In the genomic region with DNA sequence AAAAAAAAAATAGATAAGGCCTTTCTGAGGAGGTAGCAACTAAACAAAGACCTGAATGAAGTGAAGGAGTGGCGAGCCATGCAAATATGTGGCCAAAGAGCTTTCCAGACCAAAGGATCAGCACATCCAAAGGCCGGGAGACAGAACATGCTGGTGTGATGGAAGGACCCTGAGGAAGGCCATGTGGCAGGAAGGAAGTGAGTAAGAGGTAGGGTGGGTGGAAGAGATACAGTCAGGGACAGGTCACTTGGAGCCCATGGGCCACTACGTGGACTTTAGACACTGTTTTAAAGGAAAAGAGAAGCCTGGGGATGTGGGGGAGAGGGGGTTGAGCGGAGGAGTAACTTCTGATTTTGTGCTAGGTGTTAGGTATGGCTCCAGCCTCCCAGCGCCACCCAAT, we compare ENCODE assay signal across 21 cellular contexts. TPM values are rescaled to one million over a fixed set of nuclear protein-coding genes. Genes with fewer than 3 reads are reported as not detected.
A peak's percentile ranks its signal among the peaks of the same experiment; 100 is the strongest.
DNase-seq lines count a peak whose midpoint lies in the region; ATAC-seq and TF ChIP-seq lines count a peak whose summit lies in the region.
"Had no signal": no experiment of that assay in that cellular context is flagged by ENCODE, and none has a peak within 500 bp of the region (broad histone marks: within the 10 kb centered on the region; RNA-seq: fewer than 3 reads in every experiment).

No MANE protein-coding gene starts in this region.

- no peak overlapping the region; the same call in 2 of the 3 replicates for H3K4me3 Mint-ChIP-seq in GM23338
- peak overlapping the region in 1 of 10 donors; percentile 48 for H3K4me3 Mint-ChIP-seq in naive thymus-derived CD4-positive, alpha-beta T cell
- H3K4me3 Mint-ChIP-seq: activated CD4-positive, alpha-beta memory T cell treated with anti-CD3 and anti-CD28 coated beads, Interleukin-2, amount 10 ng/mL, durations not matched to agents 7 days and 5 days; activated T-cell treated with anti-CD3 and anti-CD28 coated beads, Interleukin-2, amount 50 U/mL, for 24 hours; IgD-negative memory B cell; neural progenitor cell had no signal

- no peak overlapping the region; the same call in 1 of the 2 replicates for H3K27ac Mint-ChIP-seq in GM23338
- no peak overlapping the region for H3K27ac Mint-ChIP-seq in naive thymus-derived CD4-positive, alpha-beta T cell
- H3K27ac Mint-ChIP-seq: activated CD4-positive, alpha-beta memory T cell treated with anti-CD3 and anti-CD28 coated beads, Interleukin-2, amount 10 ng/mL, durations not matched to agents 7 days and 5 days; activated T-cell treated with anti-CD3 and anti-CD28 coated beads, Interleukin-2, amount 50 U/mL, for 24 hours; IgD-negative memory B cell had no signal

- H3K27ac ChIP-seq in GM23338 (ENCODE audit: low read depth) (0 out of 2 replicates have a peak overlapping the region, but pooled peaks have one; percentile 45), mesendoderm (ENCODE audit: low read depth, low read length) (no peak overlapping the region), foreskin keratinocyte (no peak overlapping the region)
- no peak overlapping the region for H3K27ac ChIP-seq in naive thymus-derived CD4-positive, alpha-beta T cell (ENCODE audit: low read depth, low read length)
- H3K27ac ChIP-seq: neural progenitor cell had no signal

- no peak for ATAC-seq in GM23338
- no peak for ATAC-seq in naive thymus-derived CD4-positive, alpha-beta T cell
- ATAC-seq in foreskin keratinocyte = no peak

- H3K4me2 ChIP-seq in GM23338 (no peak overlapping the region), mesendoderm (ENCODE audit: low read length) (no peak overlapping the region)
- H3K4me2 ChIP-seq: neural progenitor cell had no signal

- H3K36me3 Mint-ChIP-seq in GM23338 (ENCODE audit: low read depth) = peaks cover 45% of the 10 kb centered on the region
- H3K36me3 Mint-ChIP-seq in naive thymus-derived CD4-positive, alpha-beta T cell = no peaks in the 10 kb centered on the region
- H3K36me3 Mint-ChIP-seq: IgD-negative memory B cell had no signal

- H3K79me2 ChIP-seq in GM23338 (replicated peaks; ENCODE audit: insufficient read depth) (peaks cover 37% of the 10 kb centered on the region), mesendoderm (ENCODE audit: control insufficient read depth, insufficient read depth, low read length) (peaks cover 31% of the 10 kb centered on the region)

- H3K56ac ChIP-seq in mesendoderm (ENCODE audit: low read length) = peak overlapping the region; percentile 63

- no peak overlapping the region for H3K9ac ChIP-seq in mesendoderm (ENCODE audit: low read length)
- H3K9ac ChIP-seq: neural progenitor cell had no signal

- H3K79me1 ChIP-seq in mesendoderm (ENCODE audit: low read length) = peaks cover 19% of the 10 kb centered on the region

- peak overlapping the region; percentile 6 for H3K18ac ChIP-seq in mesendoderm (ENCODE audit: low read length)

- peak overlapping the region; percentile 8 for H2BK15ac ChIP-seq in mesendoderm (replicated peaks; ENCODE audit: low read depth)

- peak overlapping the region; percentile 18 for H3K23ac ChIP-seq in mesendoderm (ENCODE audit: low read length)

- H3K4me3 ChIP-seq in GM23338 = no peak overlapping the region
- no peak overlapping the region for H3K4me3 ChIP-seq in MG63
- H3K4me3 ChIP-seq in mesendoderm (ENCODE audit: low read length) = no peak overlapping the region
- no peak overlapping the region for H3K4me3 ChIP-seq in naive thymus-derived CD4-positive, alpha-beta T cell (ENCODE audit: low read length)
- H3K4me3 ChIP-seq: cardiac muscle cell, neural progenitor cell had no signal

- H3K9me2 ChIP-seq in GM23338 (ENCODE audit: insufficient read depth) = no peaks in the 10 kb centered on the region

- no peaks in the 10 kb centered on the region for H3K9me3 ChIP-seq in MG63
- H3K9me3 ChIP-seq in naive thymus-derived CD4-positive, alpha-beta T cell (ENCODE audit: control insufficient read depth in 2 of 3, low read length in 3 of 3) = no peaks in the 10 kb centered on the region
- H3K9me3 ChIP-seq: BE2C had no signal

- no peak overlapping the region for H4K8ac ChIP-seq in mesendoderm (ENCODE audit: low read depth, low read length)

- DNase-seq in GM23338 (ENCODE audit: low spot score) (no peak), MG63 (peak; percentile 54), dermis microvascular lymphatic vessel endothelial cell (ENCODE audit: low read depth in 2 of 2) (peak; percentile 37 to 72), mesendoderm (peak; percentile 12), foreskin keratinocyte (no peak), NAMALWA (ENCODE audit: low spot score) (no peak), amniotic stem cell (lab: John Stamatoyannopoulos, UW) (no peak)
- no peak for DNase-seq in naive thymus-derived CD4-positive, alpha-beta T cell
- DNase-seq: activated CD4-positive, alpha-beta memory T cell treated with anti-CD3 and anti-CD28 coated beads, Interleukin-2, amount 10 ng/mL, durations not matched to agents 7 days and 5 days; activated T-cell treated with anti-CD3 and anti-CD28 coated beads, Interleukin-2, amount 50 U/mL, for 24 hours; BE2C; effector CD8-positive, alpha-beta T cell; hippocampal formation; kidney; midbrain; NCI-H1930; NCI-H446; stimulated activated CD4-positive, alpha-beta T cell treated with anti-CD3 and anti-CD28 coated beads, Interleukin-12 subunit alpha, Interleukin-12 subunit beta, amount 100 ng/mL, for 4 hours had no signal

- no peak overlapping the region for H2AFZ ChIP-seq in GM23338
- H2AFZ ChIP-seq: neural progenitor cell had no signal

- peak overlapping the region; percentile 14 for H2BK5ac ChIP-seq in mesendoderm (ENCODE audit: low read length)

- H3K27me3 ChIP-seq in GM23338 (ENCODE audit: insufficient read depth) = no peaks in the 10 kb centered on the region
- H3K27me3 ChIP-seq in MG63 = no peaks in the 10 kb centered on the region
- no peaks in the 10 kb centered on the region for H3K27me3 ChIP-seq in mesendoderm (ENCODE audit: insufficient read depth, low read length, poor library complexity)
- H3K27me3 ChIP-seq in naive thymus-derived CD4-positive, alpha-beta T cell (ENCODE audit: control insufficient read depth in 2 of 2, insufficient read depth in 2 of 2, low read length in 2 of 2) = no peaks in the 10 kb centered on the region
- H3K27me3 ChIP-seq in foreskin keratinocyte = no peaks in the 10 kb centered on the region
- H3K27me3 ChIP-seq: BE2C, cardiac muscle cell had no signal

- TF ChIP-seq CTCF in GM23338 (conservative IDR thresholded peaks at IDR 0.05; ENCODE audit: low read depth in 2 of 2) = no peak
- TF ChIP-seq CTCF in foreskin keratinocyte (conservative IDR thresholded peaks at IDR 0.05) = no peak

- H3K4me1 Mint-ChIP-seq in GM23338 = peaks cover 67% of the 10 kb centered on the region
- peaks cover 0 to 8% (median 0%) of the 10 kb centered on the region in 7 donors for H3K4me1 Mint-ChIP-seq in naive thymus-derived CD4-positive, alpha-beta T cell
- H3K4me1 Mint-ChIP-seq: IgD-negative memory B cell had no signal

- no peaks in the 10 kb centered on the region for H4K20me1 ChIP-seq in GM23338 (replicated peaks; ENCODE audit: insufficient read depth)

- H3K4ac ChIP-seq in mesendoderm (ENCODE audit: low read depth, low read length) = peak overlapping the region; percentile 57

- POLR2A ChIA-PET in naive thymus-derived CD4-positive, alpha-beta T cell (lab: Charles Lee) = no interaction called here

- H3K4me1 ChIP-seq in GM23338 (ENCODE audit: insufficient read depth) (peaks cover 59% of the 10 kb centered on the region), mesendoderm (ENCODE audit: control insufficient read depth, low read depth, low read length) (peaks cover 49% of the 10 kb centered on the region), foreskin keratinocyte (no peaks in the 10 kb centered on the region)
- no peaks in the 10 kb centered on the region for H3K4me1 ChIP-seq in naive thymus-derived CD4-positive, alpha-beta T cell (ENCODE audit: control insufficient read depth in 2 of 2, insufficient read depth in 2 of 2, low read length in 2 of 2)

- CTCF ChIA-PET in naive thymus-derived CD4-positive, alpha-beta T cell (lab: Charles Lee) = no interaction called here

- H3F3A ChIP-seq in GM23338 (replicated peaks; ENCODE audit: low read depth) = peaks cover 34% of the 10 kb centered on the region

- H4K5ac ChIP-seq in mesendoderm (ENCODE audit: low read length) = no peak overlapping the region

- H2AK5ac ChIP-seq in mesendoderm (ENCODE audit: low read length) = peak overlapping the region; percentile 57

- no peaks in the 10 kb centered on the region for H3K9me3 Mint-ChIP-seq in GM23338
- peaks cover 0 to 2% (median 0%) of the 10 kb centered on the region in 11 donors for H3K9me3 Mint-ChIP-seq in naive thymus-derived CD4-positive, alpha-beta T cell
- H3K9me3 Mint-ChIP-seq: activated CD4-positive, alpha-beta memory T cell treated with anti-CD3 and anti-CD28 coated beads, Interleukin-2, amount 10 ng/mL, durations not matched to agents 7 days and 5 days; activated T-cell treated with anti-CD3 and anti-CD28 coated beads, Interleukin-2, amount 50 U/mL, for 24 hours; neural progenitor cell had no signal

- H2BK120ac ChIP-seq in mesendoderm (ENCODE audit: low read depth, low read length) = peak overlapping the region; percentile 78

- peaks cover 7% of the 10 kb centered on the region for H3K27me3 Mint-ChIP-seq in GM23338 (ENCODE audit: insufficient read depth, low read depth, poor library complexity)
- peaks cover 0 to 9% (median 0%) of the 10 kb centered on the region in 5 donors for H3K27me3 Mint-ChIP-seq in naive thymus-derived CD4-positive, alpha-beta T cell
- H3K27me3 Mint-ChIP-seq: activated T-cell treated with anti-CD3 and anti-CD28 coated beads, Interleukin-2, amount 50 U/mL, for 24 hours had no signal

- H3K36me3 ChIP-seq in GM23338 (ENCODE audit: insufficient read depth) (no peaks in the 10 kb centered on the region), MG63 (no peaks in the 10 kb centered on the region), mesendoderm (ENCODE audit: control insufficient read depth, insufficient read depth, low read length) (no peaks in the 10 kb centered on the region)
- H3K36me3 ChIP-seq in naive thymus-derived CD4-positive, alpha-beta T cell (ENCODE audit: control insufficient read depth in 2 of 3, insufficient read depth in 3 of 3, low read length in 3 of 3) = no peaks in the 10 kb centered on the region
- H3K36me3 ChIP-seq: cardiac muscle cell, neural progenitor cell had no signal

- WGBS in mesendoderm (ENCODE audit: extremely low coverage, insufficient coverage, low lambda C conversion rate) = no CpG with 5 or more reads among the region's 5 CpGs

- intact Hi-C loops in naive thymus-derived CD4-positive, alpha-beta T cell (cut with micrococcal nuclease) = no loop called here

RNA-seq across cellular contexts. Expression of a gene that starts 31.3 kb away (rescaled TPM):
- total RNA-seq in GM23338 (2014; rRNA removed; shearing (Covaris generic)) = 177 and 240 TPM in 2 replicates
- polyA plus RNA-seq in GM23338 (2016; fragmentation: Nextera tagmentation; extraction: Ambion mirVana) = 70.6 and 70.9 TPM in 2 replicates
- total RNA-seq in MG63 (2014; rRNA removed; shearing (Covaris generic); ENCODE audit: low replicate concordance) = 3.9 and 5.5 TPM in 2 replicates
- 4.4 and 4.5 TPM in 2 replicates for total RNA-seq in dermis microvascular lymphatic vessel endothelial cell
- polyA plus RNA-seq in mesendoderm (2013, experiment 1 of 2) = 72.5 TPM
- 71.1 TPM for polyA plus RNA-seq in mesendoderm (2013, experiment 2 of 2)
- under 1 TPM in 3 of 5 experiments, not detected in 2; 0.08 to 0.34 (median 0.11) TPM for total RNA-seq in naive thymus-derived CD4-positive, alpha-beta T cell
- not detected for polyA plus RNA-seq in naive thymus-derived CD4-positive, alpha-beta T cell
- total RNA-seq in foreskin keratinocyte = 25.6 and 31.6 TPM in 2 replicates
- 8.3 and 8.9 TPM in 2 replicates for polyA plus RNA-seq in foreskin keratinocyte
- polyA plus RNA-seq: IgD-negative memory B cell had no signal

Comparison
In these comparisons a context has a peak if more than half of its experiments do, and no peak if none do; other contexts are left out.
1. DNase-seq: peak in MG63 (single experiment), dermis microvascular lymphatic vessel endothelial cell (2 of 2) and mesendoderm (single experiment); none in GM23338 (single experiment), naive thymus-derived CD4-positive, alpha-beta T cell (0 of 9), foreskin keratinocyte (0 of 2), NAMALWA (single experiment) and amniotic stem cell (single experiment).